27 cellular contexts compared by ENCODE assay signal in the genomic region with DNA sequence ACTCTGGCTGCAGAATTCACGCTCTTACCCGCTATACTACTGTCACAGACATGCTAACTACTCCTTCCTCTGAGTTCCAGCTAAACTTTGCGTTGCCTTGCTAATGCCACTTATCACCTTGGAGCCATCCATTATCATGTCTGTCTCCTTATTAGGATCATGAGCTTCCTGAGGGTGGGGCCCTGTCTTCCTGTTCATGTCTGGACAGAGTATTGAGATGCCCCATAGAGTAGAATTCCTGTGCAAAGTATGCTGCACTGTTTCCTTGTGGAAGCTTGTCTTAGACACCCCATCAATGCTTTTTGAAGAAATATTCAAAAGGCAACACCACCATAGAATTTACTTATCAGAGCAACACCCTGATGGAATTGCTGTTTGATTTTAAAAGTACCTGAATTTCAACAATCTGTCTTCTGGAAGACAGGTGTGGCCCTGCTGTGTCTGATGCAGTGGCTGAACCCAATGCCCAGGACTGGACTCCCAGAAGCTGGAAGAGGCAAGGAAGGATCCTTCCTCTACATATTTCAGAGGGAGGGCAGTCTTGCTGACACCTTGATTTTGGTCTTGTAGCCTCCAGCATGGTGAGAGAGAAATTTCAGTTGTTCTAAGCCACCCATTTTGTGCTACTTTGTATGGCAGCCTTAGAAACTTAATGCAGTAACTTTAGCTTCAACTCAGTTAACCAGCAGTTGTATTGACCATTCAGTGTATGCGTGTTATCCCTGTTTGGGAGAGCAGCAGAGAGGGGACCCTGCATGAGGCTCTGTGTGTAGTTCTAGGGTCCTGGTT. TPM values are rescaled to one million over a fixed set of nuclear protein-coding genes. Genes with fewer than 3 reads are reported as not detected.
DNase-seq lines count a peak whose midpoint lies in the region; ATAC-seq, FAIRE-seq and TF ChIP-seq lines count a peak whose summit lies in the region.
"Had no signal": no experiment of that assay in that cellular context is flagged by ENCODE, and none has a peak within 500 bp of the region (broad histone marks: within the 10 kb centered on the region; RNA-seq: fewer than 3 reads in every experiment).

No MANE protein-coding gene starts in this region.

- dilution Hi-C loops in keratinocyte (cut with MboI; ENCODE audit: extremely low pct_ligation_motif_present, low sequenced_read_pairs): no loop called here

- H4K20me1 ChIP-seq in astrocyte (ENCODE audit: insufficient read depth, low read length) (no peaks in the 10 kb centered on the region), keratinocyte (ENCODE audit: control insufficient read depth, extremely low read depth, insufficient read depth, low read length) (no peaks in the 10 kb centered on the region)

- TF ChIP-seq CTCF in C4-2B (conservative IDR thresholded peaks at IDR 0.05) (no peak), HFFc6 (IDR thresholded peaks at IDR 0.05) (no peak), astrocyte (IDR thresholded peaks at IDR 0.05; ENCODE audit: insufficient read depth, low read depth, low read length) (no peak), keratinocyte (optimal IDR thresholded peaks at IDR 0.05 in 1 of 3, IDR thresholded peaks at IDR 0.05 in 1 of 3, conservative IDR thresholded peaks at IDR 0.05 in 1 of 3; ENCODE audit: extremely low read depth in 1 of 3, insufficient read depth in 2 of 3, low read length in 3 of 3) (no peak), right atrium auricular region (IDR thresholded peaks at IDR 0.05) (no peak)

- H3K27me3 ChIP-seq in astrocyte (ENCODE audit: insufficient read depth, low read length): peaks cover 15% of the 10 kb centered on the region
- no peaks in the 10 kb centered on the region for H3K27me3 ChIP-seq in keratinocyte (ENCODE audit: control insufficient read depth, extremely low read depth, insufficient read depth, low read length)
- H3K27me3 ChIP-seq in right atrium auricular region: no peaks in the 10 kb centered on the region
- H3K27me3 ChIP-seq: vagina had no signal

- H3K36me3 Mint-ChIP-seq in HFFc6 (ENCODE audit: low read depth): no peaks in the 10 kb centered on the region
- H3K36me3 Mint-ChIP-seq in astrocyte (ENCODE audit: low read depth, unreplicated experiment): no peaks in the 10 kb centered on the region
- no peaks in the 10 kb centered on the region for H3K36me3 Mint-ChIP-seq in activated T-cell treated with anti-CD3 and anti-CD28 coated beads, Interleukin-2, amount 50 U/mL, for 72 hours (ENCODE audit: insufficient read depth in 2 of 2)
- H3K36me3 Mint-ChIP-seq: CD4-positive, alpha-beta memory T cell; naive thymus-derived CD8-positive, alpha-beta T cell; stimulated activated effector memory CD8-positive, alpha-beta T cell treated with anti-CD3 and anti-CD28 coated beads, Interleukin-12 subunit alpha, Interleukin-12 subunit beta, amount 100 ng/mL, for 72 hours had no signal

- no peak for ATAC-seq in activated T-cell treated with anti-CD3 and anti-CD28 coated beads, Interleukin-2, amount 50 U/mL, for 72 hours (replicated peaks in 1 of 2)
- ATAC-seq in GM19452 (IDR thresholded peaks at IDR 0.05; ENCODE audit: unreplicated experiment): no peak
- ATAC-seq: naive thymus-derived CD8-positive, alpha-beta T cell; right cardiac atrium; stimulated activated effector memory CD8-positive, alpha-beta T cell treated with anti-CD3 and anti-CD28 coated beads, Interleukin-12 subunit alpha, Interleukin-12 subunit beta, amount 100 ng/mL, for 72 hours; T-helper 17 cell had no signal

- peak overlapping the region; percentile 71 for H3K27ac Mint-ChIP-seq in HFFc6
- no peak overlapping the region for H3K27ac Mint-ChIP-seq in astrocyte (ENCODE audit: unreplicated experiment)
- no peak overlapping the region for H3K27ac Mint-ChIP-seq in activated T-cell treated with anti-CD3 and anti-CD28 coated beads, Interleukin-2, amount 50 U/mL, for 72 hours
- H3K27ac Mint-ChIP-seq: CD4-positive, alpha-beta memory T cell; stimulated activated effector memory CD8-positive, alpha-beta T cell treated with anti-CD3 and anti-CD28 coated beads, Interleukin-12 subunit alpha, Interleukin-12 subunit beta, amount 100 ng/mL, for 72 hours; T-helper 17 cell had no signal

- H3K27me3 Mint-ChIP-seq in HFFc6 (ENCODE audit: insufficient read depth): peaks cover 15% of the 10 kb centered on the region
- H3K27me3 Mint-ChIP-seq in astrocyte (ENCODE audit: low read depth, unreplicated experiment): peaks cover 10% of the 10 kb centered on the region
- H3K27me3 Mint-ChIP-seq in activated T-cell treated with anti-CD3 and anti-CD28 coated beads, Interleukin-2, amount 50 U/mL, for 72 hours (ENCODE audit: low read depth): peaks cover 14% of the 10 kb centered on the region

- H2AFZ ChIP-seq in astrocyte (ENCODE audit: low read depth, low read length) (no peak overlapping the region), keratinocyte (ENCODE audit: control insufficient read depth, low read length) (peak overlapping the region; percentile 17)

- H3K27ac ChIP-seq in C4-2B: peak overlapping the region; percentile 76
- H3K27ac ChIP-seq in astrocyte (ENCODE audit: low read depth, low read length): peak overlapping the region; percentile 4
- H3K27ac ChIP-seq in keratinocyte (ENCODE audit: control insufficient read depth, insufficient read depth, low read length): peak overlapping the region; percentile 48
- no peak overlapping the region for H3K27ac ChIP-seq in right atrium auricular region
- H3K27ac ChIP-seq: cardiac muscle cell, dorsolateral prefrontal cortex, SJSA1, vagina, WERI-Rb-1 had no signal

- no peaks in the 10 kb centered on the region for H3K9me3 ChIP-seq in astrocyte (ENCODE audit: insufficient read depth, low read depth, low read length)
- H3K9me3 ChIP-seq in keratinocyte (ENCODE audit: control insufficient read depth, low read depth, low read length): no peaks in the 10 kb centered on the region
- no peaks in the 10 kb centered on the region for H3K9me3 ChIP-seq in right atrium auricular region
- H3K9me3 ChIP-seq: HAP-1, vagina had no signal

- DNase-seq in HFFc6 (no peak), astrocyte (ENCODE audit: low read depth) (no peak), keratinocyte (ENCODE audit: low read depth, low spot score) (no peak), COLO829 (ENCODE audit: low spot score) (no peak), right atrium auricular region (ENCODE audit: low spot score) (no peak)
- no peak for DNase-seq in activated T-cell treated with anti-CD3 and anti-CD28 coated beads, Interleukin-2, amount 50 U/mL, for 72 hours
- DNase-seq: activated CD4-positive, alpha-beta T cell treated with anti-CD3 and anti-CD28 coated beads, Interleukin-2, amount 50 U/mL, for 1 hour; activated CD8-positive, alpha-beta memory T cell treated with anti-CD3 and anti-CD28 coated beads, Interleukin-2, amount 50 U/mL, for 4 hours; activated gamma-delta T cell; CD4-positive, alpha-beta memory T cell; DMS79 treated with DMSO at 0.1 percent for 48 hours; dorsolateral prefrontal cortex; naive thymus-derived CD8-positive, alpha-beta T cell; NCI-H1417 treated with DMSO at 0.1 percent for 48 hours; NCI-H2171; NCI-H774; right cardiac atrium; T-helper 17 cell; WERI-Rb-1 had no signal

- no peaks in the 10 kb centered on the region for H3K36me3 ChIP-seq in astrocyte (ENCODE audit: insufficient read depth, low read length)
- H3K36me3 ChIP-seq in keratinocyte (ENCODE audit: control insufficient read depth in 2 of 2, extremely low read depth in 1 of 2, insufficient read depth in 2 of 2, low read length in 2 of 2): no peaks in the 10 kb centered on the region
- H3K36me3 ChIP-seq in right atrium auricular region: no peaks in the 10 kb centered on the region
- H3K36me3 ChIP-seq: cardiac muscle cell, HAP-1, SJSA1, vagina had no signal

- H3K4me3 ChIP-seq in astrocyte (ENCODE audit: insufficient read depth, low read depth, low read length): no peak overlapping the region
- no peak overlapping the region for H3K4me3 ChIP-seq in keratinocyte (ENCODE audit: control insufficient read depth in 2 of 3, extremely low read depth in 1 of 3, insufficient read depth in 2 of 3, low read depth in 1 of 3, low read length in 3 of 3)
- no peak overlapping the region for H3K4me3 ChIP-seq in right atrium auricular region
- H3K4me3 ChIP-seq: cardiac muscle cell, dorsolateral prefrontal cortex, HAP-1, SJSA1, vagina had no signal

- H3K9ac ChIP-seq in astrocyte (ENCODE audit: low read length): no peak overlapping the region
- H3K9ac ChIP-seq in keratinocyte (ENCODE audit: control insufficient read depth, extremely low read depth, insufficient read depth, low read length): no peak overlapping the region

- FAIRE-seq in astrocyte (lab: Jason Lieb, UNC) (no peak), keratinocyte (lab: Jason Lieb, UNC) (peak; percentile 60)

- H3K9me3 Mint-ChIP-seq in HFFc6: no peaks in the 10 kb centered on the region
- H3K9me3 Mint-ChIP-seq in astrocyte (ENCODE audit: unreplicated experiment): no peaks in the 10 kb centered on the region
- H3K9me3 Mint-ChIP-seq in activated T-cell treated with anti-CD3 and anti-CD28 coated beads, Interleukin-2, amount 50 U/mL, for 72 hours: no peaks in the 10 kb centered on the region
- H3K9me3 Mint-ChIP-seq: CD4-positive, alpha-beta memory T cell; naive thymus-derived CD8-positive, alpha-beta T cell; stimulated activated effector memory CD8-positive, alpha-beta T cell treated with anti-CD3 and anti-CD28 coated beads, Interleukin-12 subunit alpha, Interleukin-12 subunit beta, amount 100 ng/mL, for 72 hours had no signal

- H3K4me2 ChIP-seq in astrocyte (ENCODE audit: low read length): peak overlapping the region; percentile 56
- H3K4me2 ChIP-seq in keratinocyte (ENCODE audit: control insufficient read depth, extremely low read depth, insufficient read depth, low read depth, low read length): peak overlapping the region; percentile 43

- H3K4me1 ChIP-seq in astrocyte (ENCODE audit: insufficient read depth, low read length): peaks cover 13% of the 10 kb centered on the region
- H3K4me1 ChIP-seq in keratinocyte (ENCODE audit: control insufficient read depth, extremely low read depth, insufficient read depth, low read length): peaks cover 18% of the 10 kb centered on the region
- H3K4me1 ChIP-seq in right atrium auricular region: peaks cover 0 to 7% of the 10 kb centered on the region in 2 donors
- H3K4me1 ChIP-seq: HAP-1 had no signal

- no peaks in the 10 kb centered on the region for H3K79me2 ChIP-seq in astrocyte (ENCODE audit: insufficient read depth, low read length)
- no peaks in the 10 kb centered on the region for H3K79me2 ChIP-seq in keratinocyte (ENCODE audit: control insufficient read depth, insufficient read depth, low read length)

- H3K4me1 Mint-ChIP-seq in HFFc6 (ENCODE audit: low read depth) (peaks cover 25% of the 10 kb centered on the region), astrocyte (ENCODE audit: low read depth, unreplicated experiment) (peaks cover 10% of the 10 kb centered on the region)
- H3K4me1 Mint-ChIP-seq in activated T-cell treated with anti-CD3 and anti-CD28 coated beads, Interleukin-2, amount 50 U/mL, for 72 hours (ENCODE audit: low read depth): peaks cover 5% of the 10 kb centered on the region

- no peaks in the 10 kb centered on the region for H3K9me1 ChIP-seq in keratinocyte (ENCODE audit: control insufficient read depth, extremely low read depth, insufficient read depth, low read length)

- H3K4me3 Mint-ChIP-seq in HFFc6 (peak overlapping the region; percentile 53), astrocyte (ENCODE audit: unreplicated experiment) (no peak overlapping the region)
- no peak overlapping the region for H3K4me3 Mint-ChIP-seq in activated T-cell treated with anti-CD3 and anti-CD28 coated beads, Interleukin-2, amount 50 U/mL, for 72 hours
- H3K4me3 Mint-ChIP-seq: CD4-positive, alpha-beta memory T cell; naive thymus-derived CD8-positive, alpha-beta T cell; stimulated activated effector memory CD8-positive, alpha-beta T cell treated with anti-CD3 and anti-CD28 coated beads, Interleukin-12 subunit alpha, Interleukin-12 subunit beta, amount 100 ng/mL, for 72 hours; T-helper 17 cell had no signal

RNA-seq across cellular contexts. Expression of a gene that starts 5.6 kb away (rescaled TPM):
- total RNA-seq in HFFc6 (2021; fragmentation: NEBNext Ultra II Directional; extraction: Animal tissue kit (Norgen Biotek cat#: 25700)): 1 to 10 TPM in 2 of 6 experiments, under 1 TPM in 4; 0.46 to 1.6 (median 0.54) TPM
- total RNA-seq in astrocyte (0.50 and 0.86 TPM in 2 replicates), right atrium auricular region (1 to 10 TPM; 5.0 to 6.4 TPM)
- polyA plus RNA-seq in keratinocyte: 1,944 to 2,775 TPM (median 2,231 TPM) in 3 replicates
- polyA plus RNA-seq in keratinocyte (2011; ENCODE audit: low read depth): 294 TPM
- 671 and 924 TPM in 2 replicates for polyA plus RNA-seq in keratinocyte (2011; cell fraction: cytosol; rRNA removed)
- 3,655 and 3,922 TPM in 2 replicates for polyA plus RNA-seq in keratinocyte (2011; cell fraction: nucleus; rRNA removed)
- polyA plus RNA-seq in keratinocyte (2012; ENCODE audit: low replicate concordance): 345 and 1,929 TPM in 2 replicates
- polyA minus RNA-seq in keratinocyte: 1,838 to 2,830 TPM (median 2,688 TPM) in 3 replicates
- polyA minus RNA-seq in keratinocyte (2011; cell fraction: cytosol; rRNA and poly(A)+ RNA removed): 1,658 TPM
- polyA minus RNA-seq in keratinocyte (2011; cell fraction: nucleus; rRNA and poly(A)+ RNA removed): 4,085 and 6,592 TPM in 2 replicates
- under 1 TPM in 1 of 2 donors, not detected in 1; 0.19 TPM for total RNA-seq in activated T-cell treated with anti-CD3 and anti-CD28 coated beads, Interleukin-2, amount 50 U/mL, for 72 hours
- total RNA-seq: CD4-positive, alpha-beta memory T cell; naive thymus-derived CD8-positive, alpha-beta T cell; osteocyte had no signal
- polyA plus RNA-seq: cardiac muscle cell; CD4-positive, alpha-beta memory T cell; naive thymus-derived CD8-positive, alpha-beta T cell had no signal

RNA-seq across cellular contexts. Expression of a gene that starts 32.1 kb away (rescaled TPM):
- under 1 TPM; 0.13 to 0.50 (median 0.22) TPM for total RNA-seq in HFFc6 (2021; fragmentation: NEBNext Ultra II Directional; extraction: Animal tissue kit (Norgen Biotek cat#: 25700))
- total RNA-seq in astrocyte: 0.70 and 0.75 TPM in 2 replicates
- polyA plus RNA-seq in keratinocyte: 2.4 to 8.5 TPM (median 3.7 TPM) in 3 replicates
- 3.0 TPM for polyA plus RNA-seq in keratinocyte (2011; ENCODE audit: low read depth)
- 6.0 and 7.8 TPM in 2 replicates for polyA plus RNA-seq in keratinocyte (2011; cell fraction: cytosol; rRNA removed)
- polyA plus RNA-seq in keratinocyte (2011; cell fraction: nucleus; rRNA removed): 18.1 and 18.7 TPM in 2 replicates
- polyA plus RNA-seq in keratinocyte (2012; ENCODE audit: low replicate concordance): 1.9 and 2.9 TPM in 2 replicates
- 2.3 to 5.6 TPM (median 3.3 TPM) in 3 replicates for polyA minus RNA-seq in keratinocyte
- polyA minus RNA-seq in keratinocyte (2011; cell fraction: cytosol; rRNA and poly(A)+ RNA removed): 5.0 TPM
- polyA minus RNA-seq in keratinocyte (2011; cell fraction: nucleus; rRNA and poly(A)+ RNA removed): 4.9 and 6.1 TPM in 2 replicates
- total RNA-seq in activated T-cell treated with anti-CD3 and anti-CD28 coated beads, Interleukin-2, amount 50 U/mL, for 72 hours: not detected
- 1 to 10 TPM; 2.2 to 3.5 TPM for total RNA-seq in right atrium auricular region
- total RNA-seq: CD4-positive, alpha-beta memory T cell; naive thymus-derived CD8-positive, alpha-beta T cell; osteocyte had no signal
- polyA plus RNA-seq: naive thymus-derived CD8-positive, alpha-beta T cell had no signal

Comparison
In these comparisons a context has a peak if more than half of its experiments do, and no peak if none do; other contexts are left out.
1. H3K27ac ChIP-seq: peak in C4-2B (single experiment), astrocyte (single experiment) and keratinocyte (single experiment); none in right atrium auricular region (0 of 2).